ENCODE assay signal across 16 cellular contexts in genomic region chr3:172043233-172043632, GRCh38. TPM values are rescaled to one million over a fixed set of nuclear protein-coding genes. Genes with fewer than 3 reads are reported as not detected.
DNase-seq lines count a peak whose midpoint lies in the region; ATAC-seq and TF ChIP-seq lines count a peak whose summit lies in the region.
"Had no signal": no experiment of that assay in that cellular context is flagged by ENCODE, and none has a peak within 500 bp of the region (broad histone marks: within the 10 kb centered on the region; RNA-seq: fewer than 3 reads in every experiment).

No MANE protein-coding gene starts in this region.

- no peaks in the 10 kb centered on the region for H3K9me3 Mint-ChIP-seq in Calu3 (ENCODE audit: low read depth, unreplicated experiment)
- H3K9me3 Mint-ChIP-seq: activated naive CD8-positive, alpha-beta T cell treated with anti-CD3 and anti-CD28 coated beads, Interleukin-2, amount 10 ng/mL, durations not matched to agents 7 days and 5 days had no signal

- H3K27me3 ChIP-seq in psoas muscle (ENCODE audit: insufficient read depth in 3 of 3, low read length in 2 of 3) (no peaks in the 10 kb centered on the region), gastroesophageal sphincter (no peaks in the 10 kb centered on the region)

- TF ChIP-seq POLR2A in lower leg skin (IDR thresholded peaks at IDR 0.05) = no peak
- TF ChIP-seq POLR2A in gastroesophageal sphincter (IDR thresholded peaks at IDR 0.05) = no peak

- no peak for DNase-seq in Calu3
- no peak for DNase-seq in fibroblast of the aortic adventitia (ENCODE audit: low read depth)
- no peak for DNase-seq in psoas muscle
- no peak for DNase-seq in HK-2 (ENCODE audit: unreplicated experiment)
- no peak for DNase-seq in activated CD4-positive, alpha-beta T cell treated with anti-CD3 and anti-CD28 coated beads for 1 hour
- DNase-seq in lower leg skin (ENCODE audit: low spot score in 2 of 2) = no peak
- DNase-seq: activated CD4-positive, alpha-beta T cell treated with anti-CD3 and anti-CD28 coated beads, Interleukin-2, amount 50 U/mL, for 48 hours; activated naive CD8-positive, alpha-beta T cell treated with anti-CD3 and anti-CD28 coated beads, Interleukin-2, amount 10 ng/mL, durations not matched to agents 7 days and 5 days; DMS79; kidney; NCI-H1417; NCI-H446; stimulated activated CD4-positive, alpha-beta T cell treated with anti-CD3 and anti-CD28 coated beads, Interleukin-12 subunit alpha, Interleukin-12 subunit beta, amount 100 ng/mL, for 4 hours; stimulated activated naive CD4-positive, alpha-beta T cell had no signal

- H3K4me3 Mint-ChIP-seq in Calu3 (ENCODE audit: low read depth, unreplicated experiment) = peak overlapping the region; percentile 91
- H3K4me3 Mint-ChIP-seq: activated naive CD8-positive, alpha-beta T cell treated with anti-CD3 and anti-CD28 coated beads, Interleukin-2, amount 10 ng/mL, durations not matched to agents 7 days and 5 days had no signal

- TF ChIP-seq EP300 in gastroesophageal sphincter (IDR thresholded peaks at IDR 0.05) = no peak

- peak overlapping the region; percentile 98 for H3K27ac ChIP-seq in psoas muscle
- peak overlapping the region in 1 of 4 donors; percentile 13 for H3K27ac ChIP-seq in gastroesophageal sphincter

- no peaks in the 10 kb centered on the region for H3K27me3 Mint-ChIP-seq in Calu3 (ENCODE audit: unreplicated experiment)

- H3K9me3 ChIP-seq in psoas muscle (no peaks in the 10 kb centered on the region), gastroesophageal sphincter (no peaks in the 10 kb centered on the region)

- peaks cover 93% of the 10 kb centered on the region for H3K36me3 Mint-ChIP-seq in Calu3 (ENCODE audit: insufficient read depth, unreplicated experiment)

- H3K36me3 ChIP-seq in psoas muscle (ENCODE audit: insufficient read depth in 1 of 2, low read depth in 1 of 2) = no peaks in the 10 kb centered on the region
- no peaks in the 10 kb centered on the region for H3K36me3 ChIP-seq in gastroesophageal sphincter

- H3K4me3 ChIP-seq in WI38 (ENCODE audit: low read depth, low read length) (0 out of 2 replicates have a peak overlapping the region, but pooled peaks have one; percentile 10), fibroblast of the aortic adventitia (ENCODE audit: low read depth, low read length) (peak overlapping the region; percentile 48), psoas muscle (peak overlapping the region; percentile 95), lower leg skin (ENCODE audit: low read depth, poor library complexity, severe bottlenecking) (no peak overlapping the region), gastroesophageal sphincter (no peak overlapping the region)

- ATAC-seq in psoas muscle = no peak
- ATAC-seq in gastroesophageal sphincter = no peak

- H3K4me1 ChIP-seq in psoas muscle (peaks cover 65% of the 10 kb centered on the region), gastroesophageal sphincter (peaks cover 3 to 66% (median 18%) of the 10 kb centered on the region in 3 donors)

- intact Hi-C loops in Calu3 (cut with micrococcal nuclease; ENCODE audit: unreplicated experiment) = no loop called here
- intact Hi-C loops in psoas muscle (cut with DNase I) = loop anchor here (5.0 to 10.0 kb wide), 3 partner anchors 82 to 109 kb away; no protein-coding TSS in a partner anchor
- intact Hi-C loops in lower leg skin (cut with DNase I; ENCODE audit: low total_unique reads) = no loop called here

- H3K27ac Mint-ChIP-seq in Calu3 (ENCODE audit: unreplicated experiment) = peak overlapping the region; percentile 68
- H3K27ac Mint-ChIP-seq: activated naive CD8-positive, alpha-beta T cell treated with anti-CD3 and anti-CD28 coated beads, Interleukin-2, amount 10 ng/mL, durations not matched to agents 7 days and 5 days had no signal

- WGBS in psoas muscle, 3 donors = 93 to 98% (median 97%) methylated on average over 5 of the region's 5 CpGs
- 85 to 89% methylated on average over 5 of the region's 5 CpGs for WGBS in lower leg skin, 2 donors
- 86 to 91% methylated on average over 5 of the region's 5 CpGs for WGBS in gastroesophageal sphincter (ENCODE audit: low coverage in 1 of 2), 2 donors

- TF ChIP-seq CTCF in Calu3 (IDR thresholded peaks at IDR 0.05; ENCODE audit: unreplicated experiment) = no peak
- TF ChIP-seq CTCF in WI38 (IDR thresholded peaks at IDR 0.05; ENCODE audit: low read depth, low read length) = no peak
- no peak for TF ChIP-seq CTCF in fibroblast of the aortic adventitia (IDR thresholded peaks at IDR 0.05; ENCODE audit: insufficient read depth, low read length)
- TF ChIP-seq CTCF in psoas muscle (IDR thresholded peaks at IDR 0.05) = no peak
- no peak for TF ChIP-seq CTCF in lower leg skin (IDR thresholded peaks at IDR 0.05)
- no peak for TF ChIP-seq CTCF in gastroesophageal sphincter (IDR thresholded peaks at IDR 0.05)

- no TSS peak for BruUV-seq in Calu3 (replicated peaks; lab: Mats Ljungman, UMichigan)

- H3K4me1 Mint-ChIP-seq in Calu3 (ENCODE audit: low read depth, unreplicated experiment) = peaks cover 63% of the 10 kb centered on the region

- CTCF ChIA-PET in Calu3 (lab: Charles Lee) = interaction anchor here (0.7 to 1.6 kb wide), 4 partner anchors 14 to 293 kb away, joined by 3 to 6 read pairs (median 4); no protein-coding TSS in a partner anchor

RNA-seq across cellular contexts. Expression of gene FNDC3B, which starts 3.9 kb away (rescaled TPM):
- total RNA-seq in Calu3 (2022) (345 and 453 TPM in 2 replicates), fibroblast of the aortic adventitia (ENCODE audit: low replicate concordance) (53.0 and 139 TPM in 2 replicates), psoas muscle (100 to 1,000 TPM in 1 of 4 donors, 10 to 100 TPM in 3; 50.8 to 133 (median 74.1) TPM), lower leg skin (10 to 100 TPM; 22.9 to 39.3 (median 23.2) TPM), gastroesophageal sphincter (10 to 100 TPM; 53.1 to 97.2 (median 70.8) TPM)
- 10 to 100 TPM; 12.4 to 30.8 (median 19.4) TPM for polyA plus RNA-seq in psoas muscle

Comparison
In these comparisons a context has a peak if more than half of its experiments do, and no peak if none do; other contexts are left out.
1. H3K4me3 ChIP-seq: peak in WI38 (single experiment), fibroblast of the aortic adventitia (single experiment) and psoas muscle (single experiment); none in lower leg skin (single experiment) and gastroesophageal sphincter (0 of 2).
2. intact Hi-C loops: an anchor here in psoas muscle (5.0 to 10.0 kb wide); none called in Calu3 and lower leg skin.